ENCODE assay signal across 17 cellular contexts in genomic region chr6:98433325-98433724, GRCh38.
A peak's percentile ranks its signal among the peaks of the same experiment; 100 is the strongest.
DNase-seq lines count a peak whose midpoint lies in the region; ATAC-seq and TF ChIP-seq lines count a peak whose summit lies in the region.
"Had no signal": no experiment of that assay in that cellular context is flagged by ENCODE, and none has a peak within 500 bp of the region (broad histone marks: within the 10 kb centered on the region; RNA-seq: fewer than 3 reads in every experiment).

No MANE protein-coding gene starts in this region.

- no peaks in the 10 kb centered on the region for H3K27me3 ChIP-seq in PC-3 (ENCODE audit: low read length)
- H3K27me3 ChIP-seq in A673 (replicated peaks; ENCODE audit: insufficient read depth, low read depth, low read length, poor library complexity) = no peaks in the 10 kb centered on the region

- H3K27ac ChIP-seq in PC-3 (ENCODE audit: low read length) (no peak overlapping the region), A673 (ENCODE audit: low read depth, low read length, poor library complexity, severe bottlenecking) (no peak overlapping the region)
- H3K27ac ChIP-seq: prostate gland had no signal

- no peak overlapping the region for H3K4me3 Mint-ChIP-seq in activated T-cell treated with anti-CD3 and anti-CD28 coated beads, Interleukin-2, amount 50 U/mL, for 4 hours
- H3K4me3 Mint-ChIP-seq: HFFc6; stimulated activated effector memory CD8-positive, alpha-beta T cell treated with anti-CD3 and anti-CD28 coated beads, Interleukin-12 subunit alpha, Interleukin-12 subunit beta, amount 100 ng/mL, for 72 hours; WTC11 had no signal

- no peak overlapping the region for H3K4me2 ChIP-seq in PC-3 (ENCODE audit: low read length)

- H3K36me3 ChIP-seq in PC-3 (ENCODE audit: low read depth, low read length) = no peaks in the 10 kb centered on the region
- no peaks in the 10 kb centered on the region for H3K36me3 ChIP-seq in A673 (ENCODE audit: insufficient read depth, low read length, poor library complexity, severe bottlenecking)
- H3K36me3 ChIP-seq: prostate gland had no signal

- H3K9me2 ChIP-seq in PC-3 (replicated peaks; ENCODE audit: low read length) = no peaks in the 10 kb centered on the region

- H3K4me1 ChIP-seq in PC-3 (ENCODE audit: insufficient read depth, low read length) = no peaks in the 10 kb centered on the region
- no peaks in the 10 kb centered on the region for H3K4me1 ChIP-seq in A673 (ENCODE audit: insufficient read depth, low read length, poor library complexity, severe bottlenecking)
- H3K4me1 ChIP-seq: prostate gland had no signal

- CTCF ChIA-PET in PC-3 (lab: Charles Lee) = interaction anchor here (0.6 kb wide), 1 partner anchor 401 kb away, joined by 3 read pairs; no protein-coding TSS in a partner anchor
- CTCF ChIA-PET in A673 (lab: Charles Lee) = no interaction called here

- POLR2A ChIA-PET in PC-3 (lab: Charles Lee; ENCODE audit: unreplicated experiment) = no interaction called here
- POLR2A ChIA-PET in A673 (lab: Charles Lee; ENCODE audit: low non-redundant PET) = no interaction called here

- peaks cover 1% of the 10 kb centered on the region for H3K27me3 Mint-ChIP-seq in activated T-cell treated with anti-CD3 and anti-CD28 coated beads, Interleukin-2, amount 50 U/mL, for 4 hours (ENCODE audit: low read depth)

- no peaks in the 10 kb centered on the region for H3K4me1 Mint-ChIP-seq in activated T-cell treated with anti-CD3 and anti-CD28 coated beads, Interleukin-2, amount 50 U/mL, for 4 hours (ENCODE audit: low read depth)
- H3K4me1 Mint-ChIP-seq: stimulated activated effector memory CD8-positive, alpha-beta T cell treated with anti-CD3 and anti-CD28 coated beads, Interleukin-12 subunit alpha, Interleukin-12 subunit beta, amount 100 ng/mL, for 72 hours had no signal

- H3K4me3 ChIP-seq in PC-3 (ENCODE audit: low read length) (no peak overlapping the region), A673 (ENCODE audit: low read depth, low read length, poor library complexity, severe bottlenecking) (no peak overlapping the region)
- H3K4me3 ChIP-seq: prostate gland had no signal

- H3K9me3 ChIP-seq in PC-3 (ENCODE audit: low read length) (no peaks in the 10 kb centered on the region), A673 (ENCODE audit: low read depth, low read length, poor library complexity, severe bottlenecking) (peaks cover 4% of the 10 kb centered on the region)
- H3K9me3 ChIP-seq: prostate gland had no signal

- H4K20me1 ChIP-seq in PC-3 (ENCODE audit: low read length) = no peaks in the 10 kb centered on the region

- no peaks in the 10 kb centered on the region for H3K79me2 ChIP-seq in PC-3 (ENCODE audit: low read length)

- intact Hi-C loops in PC-3 (cut with micrococcal nuclease) (no loop called here), A673 (cut with micrococcal nuclease; ENCODE audit: unreplicated experiment) (no loop called here)

- H2AFZ ChIP-seq in PC-3 (ENCODE audit: low read length) = no peak overlapping the region

- no peak for DNase-seq in PC-3
- no peak for DNase-seq in A673 (ENCODE audit: low spot score)
- no peak for DNase-seq in retina
- no peak for DNase-seq in activated T-cell treated with anti-CD3 and anti-CD28 coated beads, Interleukin-2, amount 50 U/mL, for 4 hours
- DNase-seq: DMS79; foreskin fibroblast; HFFc6; NCI-H1930; stimulated activated CD4-positive, alpha-beta T cell treated with anti-CD3 and anti-CD28 coated beads, Interleukin-2, amount 100 ng/mL, for 24 hours had no signal

- TF ChIP-seq CTCF in PC-3 (conservative IDR thresholded peaks at IDR 0.05; ENCODE audit: low read depth, low read length) (no peak), A673 (conservative IDR thresholded peaks at IDR 0.05; ENCODE audit: low read depth, low read length) (no peak)

- H3F3A ChIP-seq in PC-3 (ENCODE audit: low read length, unreplicated experiment) = no peaks in the 10 kb centered on the region

- peak; percentile 95 for ATAC-seq in GM18511 (IDR thresholded peaks at IDR 0.05; ENCODE audit: unreplicated experiment)
- peak; percentile 92 for ATAC-seq in GM21360 (IDR thresholded peaks at IDR 0.05; ENCODE audit: unreplicated experiment)
- ATAC-seq in HG02870 (IDR thresholded peaks at IDR 0.05; ENCODE audit: unreplicated experiment) = peak; percentile 92
- ATAC-seq in HG03460 (IDR thresholded peaks at IDR 0.05; ENCODE audit: unreplicated experiment) = peak; percentile 75
- ATAC-seq in PC-3 = no peak
- no peak for ATAC-seq in activated T-cell treated with anti-CD3 and anti-CD28 coated beads, Interleukin-2, amount 50 U/mL, for 4 hours
- ATAC-seq: SK-N-SH treated with all-trans-retinoic acid at 6 μM for 48 hours; stimulated activated effector memory CD8-positive, alpha-beta T cell treated with anti-CD3 and anti-CD28 coated beads, Interleukin-12 subunit alpha, Interleukin-12 subunit beta, amount 100 ng/mL, for 72 hours; WTC11 had no signal

- BruUV-seq in PC-3 (replicated peaks; lab: Mats Ljungman, UMichigan) (no TSS peak), A673 (replicated peaks; lab: Mats Ljungman, UMichigan) (no TSS peak)

- H3K9ac ChIP-seq in PC-3 (ENCODE audit: low read length) = no peak overlapping the region

- H3K9me3 Mint-ChIP-seq in activated T-cell treated with anti-CD3 and anti-CD28 coated beads, Interleukin-2, amount 50 U/mL, for 4 hours = peaks cover 4% of the 10 kb centered on the region

- H3K36me3 Mint-ChIP-seq in activated T-cell treated with anti-CD3 and anti-CD28 coated beads, Interleukin-2, amount 50 U/mL, for 4 hours (ENCODE audit: insufficient read depth) = no peaks in the 10 kb centered on the region
- H3K36me3 Mint-ChIP-seq: stimulated activated effector memory CD8-positive, alpha-beta T cell treated with anti-CD3 and anti-CD28 coated beads, Interleukin-12 subunit alpha, Interleukin-12 subunit beta, amount 100 ng/mL, for 72 hours; WTC11 had no signal

Comparison
In these comparisons a context has a peak if more than half of its experiments do, and no peak if none do; other contexts are left out.
1. ATAC-seq: peak in GM18511 (single experiment), GM21360 (single experiment), HG02870 (single experiment) and HG03460 (single experiment); none in PC-3 (single experiment) and activated T-cell treated with anti-CD3 and anti-CD28 coated beads, Interleukin-2, amount 50 U/mL, for 4 hours (0 of 2).